In genomic region chr16:19135896-19136438, GRCh38 we compare ENCODE assay signal across 11 cellular contexts. TPM values are rescaled to one million over a fixed set of nuclear protein-coding genes. Genes with fewer than 3 reads are reported as not detected.
DNase-seq lines count a peak whose midpoint lies in the region; ATAC-seq and TF ChIP-seq lines count a peak whose summit lies in the region.
"Had no signal": no experiment of that assay in that cellular context is flagged by ENCODE, and none has a peak within 500 bp of the region (broad histone marks: within the 10 kb centered on the region; RNA-seq: fewer than 3 reads in every experiment).

No MANE protein-coding gene starts in this region.

- no peak overlapping the region for H3K4me3 ChIP-seq in esophagus (ENCODE audit: low read depth in 1 of 2, low read length in 2 of 2)
- no peak overlapping the region for H3K4me3 ChIP-seq in prostate gland

- peak; percentile 50 for DNase-seq in HCEC 1CT
- DNase-seq in NCI-H69 (lab: John Stamatoyannopoulos, UW): peak; percentile 94
- peak; percentile 69 for DNase-seq in prostate gland (ENCODE audit: low spot score)
- DNase-seq in GOT3 (lab: John Stamatoyannopoulos, UW): no peak
- DNase-seq in T1000 (lab: John Stamatoyannopoulos, UW): no peak
- no peak for DNase-seq in C1 segment of cervical spinal cord (lab: John Stamatoyannopoulos, UW)
- DNase-seq: activated CD8-positive, alpha-beta memory T cell treated with anti-CD3 and anti-CD28 coated beads, Interleukin-2, amount 50 U/mL, for 4 hours; GF-D8; NCI-H446 treated with DMSO at 0.1 percent for 48 hours had no signal

- H3K9me3 ChIP-seq in esophagus (ENCODE audit: control insufficient read depth in 2 of 2, insufficient read depth in 1 of 2, low read depth in 1 of 2, low read length in 1 of 2): no peaks in the 10 kb centered on the region
- H3K9me3 ChIP-seq in prostate gland: no peaks in the 10 kb centered on the region

- H3K27me3 ChIP-seq in esophagus (ENCODE audit: control insufficient read depth in 1 of 2, insufficient read depth in 2 of 2, low read length in 2 of 2) (no peaks in the 10 kb centered on the region), prostate gland (replicated peaks; ENCODE audit: insufficient read depth) (no peaks in the 10 kb centered on the region)

- peaks cover 0 to 20% of the 10 kb centered on the region in 2 donors for H3K4me1 ChIP-seq in esophagus (ENCODE audit: control insufficient read depth in 2 of 2, insufficient read depth in 2 of 2, low read length in 1 of 2)
- peaks cover 18% of the 10 kb centered on the region for H3K4me1 ChIP-seq in prostate gland (replicated peaks)

- H3K36me3 ChIP-seq in esophagus (ENCODE audit: control insufficient read depth in 2 of 2, insufficient read depth in 2 of 2, low read length in 1 of 2): no peaks in the 10 kb centered on the region
- H3K36me3 ChIP-seq in prostate gland: no peaks in the 10 kb centered on the region

- peak overlapping the region; percentile 80 to 91 for H3K27ac ChIP-seq in esophagus (ENCODE audit: low read depth in 2 of 2, low read length in 1 of 2)
- H3K27ac ChIP-seq in prostate gland: peak overlapping the region; percentile 46 to 62

- intact Hi-C loops in prostate gland (cut with DNase I): loop anchor here (10.0 kb wide), 1 partner anchor 51 kb away; no protein-coding TSS in a partner anchor

- no peak for TF ChIP-seq POLR2A in prostate gland (IDR thresholded peaks at IDR 0.05)

- TF ChIP-seq CTCF in prostate gland (IDR thresholded peaks at IDR 0.05): no peak

- WGBS in esophagus, 2 donors: 25 to 39% methylated on average over 6 to 7 of the region's 7 CpGs
- WGBS in prostate gland: 31% methylated on average over 7 of the region's 7 CpGs

- ATAC-seq in GM18861 (IDR thresholded peaks at IDR 0.05; ENCODE audit: unreplicated experiment): no peak

RNA-seq across cellular contexts. Expression of gene ITPRIPL2, which starts 22.2 kb away (rescaled TPM):
- 10 to 100 TPM; 10.5 to 13.3 TPM for polyA plus RNA-seq in esophagus
- total RNA-seq in prostate gland: 10 to 100 TPM; 56.6 to 66.4 TPM

RNA-seq across cellular contexts. Expression of gene SYT17, which starts 32.1 kb away (rescaled TPM):
- 1 to 10 TPM; 3.5 to 6.2 TPM for polyA plus RNA-seq in esophagus
- total RNA-seq in prostate gland: 10 to 100 TPM; 24.3 to 32.4 TPM

Comparison
In these comparisons a context has a peak if more than half of its experiments do, and no peak if none do; other contexts are left out.
1. DNase-seq: peak in HCEC 1CT (single experiment), NCI-H69 (single experiment) and prostate gland (single experiment); none in GOT3 (single experiment), T1000 (single experiment) and C1 segment of cervical spinal cord (0 of 14).